19 cellular contexts compared by ENCODE assay signal in genomic region chr15:98286831-98287230, GRCh38.
DNase-seq lines count a peak whose midpoint lies in the region; TF ChIP-seq lines count a peak whose summit lies in the region.
"Had no signal": no experiment of that assay in that cellular context is flagged by ENCODE, and none has a peak within 500 bp of the region (broad histone marks: within the 10 kb centered on the region; RNA-seq: fewer than 3 reads in every experiment).

No MANE protein-coding gene starts in this region.

- no peak overlapping the region for H3K4me3 ChIP-seq in epithelial cell of esophagus (ENCODE audit: low read length)
- H3K4me3 ChIP-seq: BLaER1 had no signal

- no peak overlapping the region for H3K27ac ChIP-seq in caudate nucleus (ENCODE audit: low read depth, low read length)
- H3K27ac ChIP-seq: BLaER1, HL-60 had no signal

- no peak for TF ChIP-seq CTCF in epithelial cell of esophagus (IDR thresholded peaks at IDR 0.05; ENCODE audit: insufficient read depth, low read depth, low read length, missing control alignments)

- DNase-seq in AG20443 (ENCODE audit: low spot score) = peak; percentile 38
- DNase-seq in HS-5 (ENCODE audit: low read depth) = peak; percentile 16
- DNase-seq in epithelial cell of esophagus (ENCODE audit: low read depth) = peak; percentile 38
- DNase-seq in renal cortical epithelial cell (ENCODE audit: low read depth) = peak; percentile 34
- DNase-seq in ureter (ENCODE audit: low spot score) = no peak
- DNase-seq in caudate nucleus (lab: John Stamatoyannopoulos, UW) = no peak
- no peak for DNase-seq in NCI-H748 (lab: John Stamatoyannopoulos, UW; ENCODE audit: unreplicated experiment)
- no peak for DNase-seq in SW480 (ENCODE audit: low spot score)
- DNase-seq: CD8-positive, alpha-beta memory T cell; DND-41; KG1; MM.1S; NCI-H1105 treated with DMSO at 0.1 percent for 48 hours; NCI-H187 treated with DMSO at 0.1 percent for 48 hours; NCI-H446 treated with DMSO at 0.1 percent for 48 hours; NCI-H82; Right ventricle myocardium superior had no signal

Comparison
In these comparisons a context has a peak if more than half of its experiments do, and no peak if none do; other contexts are left out.
1. DNase-seq: peak in AG20443 (single experiment), HS-5 (single experiment), epithelial cell of esophagus (single experiment) and renal cortical epithelial cell (single experiment); none in ureter (single experiment), caudate nucleus (0 of 61), NCI-H748 (single experiment) and SW480 (single experiment).